In the genomic region with DNA sequence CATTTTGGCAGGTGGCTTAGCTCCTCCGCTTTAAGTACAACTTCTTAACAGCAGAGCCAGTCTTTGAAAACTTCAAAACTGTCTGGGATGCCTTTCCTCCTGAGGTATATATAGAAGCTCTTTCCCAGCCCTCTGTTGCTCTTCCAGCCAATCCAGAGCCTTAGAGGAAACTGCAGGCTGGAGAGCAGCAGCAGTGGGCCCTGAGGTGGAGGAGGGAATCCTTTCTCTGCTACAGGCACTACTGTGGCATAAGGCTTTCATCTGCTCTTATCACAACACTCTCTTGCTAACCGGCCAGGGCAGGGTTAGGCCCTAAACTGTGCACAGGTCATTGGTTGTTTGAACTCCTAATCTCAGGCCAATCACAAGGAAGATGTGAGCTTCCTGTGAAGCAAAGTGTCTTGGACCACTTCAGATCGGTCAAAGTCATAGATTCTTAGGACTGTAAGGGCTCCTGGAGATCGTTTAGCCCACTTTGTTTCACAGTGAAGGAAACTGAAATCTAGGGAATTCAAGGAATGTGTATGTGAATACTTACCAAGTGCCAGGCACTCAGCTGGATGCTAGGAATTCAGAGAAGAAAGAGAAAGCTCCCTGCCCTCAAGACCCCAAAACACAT, we compare ENCODE assay signal across 10 cellular contexts. TPM values are rescaled to one million over a fixed set of nuclear protein-coding genes. Genes with fewer than 3 reads are reported as not detected.
A peak's percentile ranks its signal among the peaks of the same experiment; 100 is the strongest.
DNase-seq lines count a peak whose midpoint lies in the region; ATAC-seq and TF ChIP-seq lines count a peak whose summit lies in the region.
"Had no signal": no experiment of that assay in that cellular context is flagged by ENCODE, and none has a peak within 500 bp of the region (broad histone marks: within the 10 kb centered on the region; RNA-seq: fewer than 3 reads in every experiment).

A gene with protein sequence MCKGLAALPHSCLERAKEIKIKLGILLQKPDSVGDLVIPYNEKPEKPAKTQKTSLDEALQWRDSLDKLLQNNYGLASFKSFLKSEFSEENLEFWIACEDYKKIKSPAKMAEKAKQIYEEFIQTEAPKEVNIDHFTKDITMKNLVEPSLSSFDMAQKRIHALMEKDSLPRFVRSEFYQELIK (minus strand): TSS at position 84 of the 619 bp plus-strand sequence. CDS start 81 bp downstream, at position 3.

- H2AFZ ChIP-seq in smooth muscle cell (ENCODE audit: low read depth): peak within 1 kb of the TSS; percentile 73

- peaks cover 5% of the 10 kb centered on the region for H3F3A ChIP-seq in smooth muscle cell (ENCODE audit: low read depth)

- H3K9ac ChIP-seq in smooth muscle cell (ENCODE audit: low read depth): no peak within 1 kb of the TSS

- H3K4me3 ChIP-seq in HFF-Myc (replicated peaks; ENCODE audit: low read depth, low read length) (peak within 1 kb of the TSS; percentile 10), smooth muscle cell (no peak within 1 kb of the TSS)

- 16% methylated on average over 4 of the region's 4 CpGs for WGBS in smooth muscle cell (ENCODE audit: low lambda C conversion rate)

- DNase-seq in HFF-Myc (ENCODE audit: extremely low read depth, low read depth) (no peak), dermis blood vessel endothelial cell (peak; percentile 35), kidney glomerular epithelial cell (lab: John Stamatoyannopoulos, UW) (peak; percentile 70), smooth muscle cell (lab: John Stamatoyannopoulos, UW; ENCODE audit: unreplicated experiment) (no peak), NCI-H510A treated with DMSO at 0.1 percent for 48 hours (lab: John Stamatoyannopoulos, UW) (no peak)
- no peak for DNase-seq in activated CD4-positive, alpha-beta T cell treated with anti-CD3 and anti-CD28 coated beads for 4 hours
- DNase-seq: DMS53, posterior cingulate gyrus had no signal

- TF ChIP-seq CTCF in HFF-Myc (IDR thresholded peaks at IDR 0.05; ENCODE audit: low read depth, low read length, missing control alignments) (no peak), smooth muscle cell (IDR thresholded peaks at IDR 0.05; ENCODE audit: borderline replicate concordance, insufficient read depth, poor library complexity, severe bottlenecking) (no peak)

- H3K79me2 ChIP-seq in smooth muscle cell (ENCODE audit: low read depth): peaks cover 4% of the 10 kb centered on the region

- H3K27me3 ChIP-seq in smooth muscle cell (ENCODE audit: low read depth): no peaks in the 10 kb centered on the region

- H3K36me3 ChIP-seq in smooth muscle cell (ENCODE audit: low read depth): no peaks in the 10 kb centered on the region

- H3K4me2 ChIP-seq in smooth muscle cell: peak within 1 kb of the TSS; percentile 33

- no peaks in the 10 kb centered on the region for H3K9me3 ChIP-seq in smooth muscle cell (replicated peaks; ENCODE audit: low read depth)

- peaks cover 14% of the 10 kb centered on the region for H3K4me1 ChIP-seq in smooth muscle cell (ENCODE audit: low read depth)

- ATAC-seq in GM18511 (IDR thresholded peaks at IDR 0.05; ENCODE audit: unreplicated experiment): no peak
- ATAC-seq in HG03108 (IDR thresholded peaks at IDR 0.05; ENCODE audit: unreplicated experiment): no peak

- no peak within 1 kb of the TSS for H3K27ac ChIP-seq in smooth muscle cell (ENCODE audit: low read depth)

- no peaks in the 10 kb centered on the region for H4K20me1 ChIP-seq in smooth muscle cell (ENCODE audit: low read depth)

RNA-seq across cellular contexts. Expression of the gene that starts here (rescaled TPM):
- total RNA-seq in dermis blood vessel endothelial cell: 1.6 and 5.3 TPM in 2 replicates
- total RNA-seq in smooth muscle cell: 5.2 and 49.1 TPM in 2 replicates
- polyA plus RNA-seq in smooth muscle cell: 1.9 and 2.5 TPM in 2 replicates

Comparison
In these comparisons a context has a peak if more than half of its experiments do, and no peak if none do; other contexts are left out.
1. DNase-seq: peak in dermis blood vessel endothelial cell (single experiment) and kidney glomerular epithelial cell (single experiment); none in HFF-Myc (single experiment), smooth muscle cell (single experiment), NCI-H510A treated with DMSO at 0.1 percent for 48 hours (single experiment) and activated CD4-positive, alpha-beta T cell treated with anti-CD3 and anti-CD28 coated beads for 4 hours (0 of 2).